13 cellular contexts compared by ENCODE assay signal in the genomic region with DNA sequence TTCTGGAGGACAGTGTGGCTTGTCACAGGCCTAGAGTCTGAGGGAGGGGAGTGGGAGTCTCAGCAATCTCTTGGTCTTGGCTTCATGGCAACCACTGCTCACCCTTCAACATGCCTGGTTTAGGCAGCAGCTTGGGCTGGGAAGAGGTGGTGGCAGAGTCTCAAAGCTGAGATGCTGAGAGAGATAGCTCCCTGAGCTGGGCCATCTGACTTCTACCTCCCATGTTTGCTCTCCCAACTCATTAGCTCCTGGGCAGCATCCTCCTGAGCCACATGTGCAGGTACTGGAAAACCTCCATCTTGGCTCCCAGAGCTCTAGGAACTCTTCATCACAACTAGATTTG. TPM values are rescaled to one million over a fixed set of nuclear protein-coding genes. Genes with fewer than 3 reads are reported as not detected.
A peak's percentile ranks its signal among the peaks of the same experiment; 100 is the strongest.
DNase-seq lines count a peak whose midpoint lies in the region; ATAC-seq and TF ChIP-seq lines count a peak whose summit lies in the region.
"Had no signal": no experiment of that assay in that cellular context is flagged by ENCODE, and none has a peak within 500 bp of the region (broad histone marks: within the 10 kb centered on the region; RNA-seq: fewer than 3 reads in every experiment).

No MANE protein-coding gene starts in this region.

- peaks cover 83% of the 10 kb centered on the region for H3K4me1 Mint-ChIP-seq in stimulated activated naive CD8-positive, alpha-beta T cell treated with anti-CD3 and anti-CD28 coated beads, Interleukin-15, Interleukin-2, amounts not matched to agents 100 ng/mL and 50 ng/mL, for 24 hours (ENCODE audit: low read depth)
- H3K4me1 Mint-ChIP-seq in natural killer cell treated with Interleukin-12 subunit alpha and Interleukin-12 subunit beta and Interleukin-15 and Interleukin-18, amount 100 ng/mL, for 72 hours (ENCODE audit: low read depth in 2 of 2) = peaks cover 6 to 25% of the 10 kb centered on the region in 2 donors

- no peak overlapping the region for H3K4me3 Mint-ChIP-seq in stimulated activated naive CD8-positive, alpha-beta T cell treated with anti-CD3 and anti-CD28 coated beads, Interleukin-15, Interleukin-2, amounts not matched to agents 100 ng/mL and 50 ng/mL, for 24 hours
- H3K4me3 Mint-ChIP-seq in natural killer cell treated with Interleukin-12 subunit alpha and Interleukin-12 subunit beta and Interleukin-15 and Interleukin-18, amount 100 ng/mL, for 72 hours = no peak overlapping the region

- H3K9me3 ChIP-seq in breast epithelium = no peaks in the 10 kb centered on the region
- H3K9me3 ChIP-seq: BLaER1, suprapubic skin had no signal

- no peaks in the 10 kb centered on the region for H3K4me1 ChIP-seq in breast epithelium

- peaks cover 8% of the 10 kb centered on the region for H3K36me3 ChIP-seq in breast epithelium

- H3K27ac Mint-ChIP-seq in stimulated activated naive CD8-positive, alpha-beta T cell treated with anti-CD3 and anti-CD28 coated beads, Interleukin-15, Interleukin-2, amounts not matched to agents 100 ng/mL and 50 ng/mL, for 24 hours = peak overlapping the region; percentile 91
- H3K27ac Mint-ChIP-seq in natural killer cell treated with Interleukin-12 subunit alpha and Interleukin-12 subunit beta and Interleukin-15 and Interleukin-18, amount 100 ng/mL, for 72 hours = peak overlapping the region; percentile 55 to 85

- DNase-seq in stimulated activated naive CD8-positive, alpha-beta T cell treated with anti-CD3 and anti-CD28 coated beads, Interleukin-15, Interleukin-2, amounts not matched to agents 100 U/mL and 50 U/mL, for 24 hours = no peak
- no peak for DNase-seq in breast epithelium (ENCODE audit: low spot score in 2 of 2)
- DNase-seq in natural killer cell treated with Interleukin-12 subunit alpha and Interleukin-12 subunit beta and Interleukin-15 and Interleukin-18, amount 100 ng/mL, for 72 hours (ENCODE audit: low spot score) = no peak
- no peak for DNase-seq in amniotic stem cell (lab: John Stamatoyannopoulos, UW)
- DNase-seq in NCI-H187 treated with DMSO at 0.1 percent for 48 hours (lab: John Stamatoyannopoulos, UW) = no peak
- no peak for DNase-seq in CD1c-positive myeloid dendritic cell (ENCODE audit: extremely low spot score)
- no peak for DNase-seq in SHP77 treated with DMSO at 0.1 percent for 48 hours (lab: John Stamatoyannopoulos, UW)
- DNase-seq: aorta, NCI-H2029 had no signal

- H3K36me3 Mint-ChIP-seq in stimulated activated naive CD8-positive, alpha-beta T cell treated with anti-CD3 and anti-CD28 coated beads, Interleukin-15, Interleukin-2, amounts not matched to agents 100 ng/mL and 50 ng/mL, for 24 hours (ENCODE audit: low read depth) = peaks cover 65% of the 10 kb centered on the region
- H3K36me3 Mint-ChIP-seq in natural killer cell treated with Interleukin-12 subunit alpha and Interleukin-12 subunit beta and Interleukin-15 and Interleukin-18, amount 100 ng/mL, for 72 hours = peaks cover 9% of the 10 kb centered on the region

- no peaks in the 10 kb centered on the region for H3K9me3 Mint-ChIP-seq in stimulated activated naive CD8-positive, alpha-beta T cell treated with anti-CD3 and anti-CD28 coated beads, Interleukin-15, Interleukin-2, amounts not matched to agents 100 ng/mL and 50 ng/mL, for 24 hours
- no peaks in the 10 kb centered on the region for H3K9me3 Mint-ChIP-seq in natural killer cell treated with Interleukin-12 subunit alpha and Interleukin-12 subunit beta and Interleukin-15 and Interleukin-18, amount 100 ng/mL, for 72 hours

- no peak overlapping the region for H3K4me3 ChIP-seq in breast epithelium
- H3K4me3 ChIP-seq: BLaER1, GM12878, suprapubic skin had no signal

- no peak for TF ChIP-seq POLR2A in breast epithelium (IDR thresholded peaks at IDR 0.05)

- H3K27ac ChIP-seq in breast epithelium = peak overlapping the region; percentile 46 to 50
- H3K27ac ChIP-seq: BLaER1 had no signal

- no peak for TF ChIP-seq CTCF in breast epithelium (IDR thresholded peaks at IDR 0.05)

- no peaks in the 10 kb centered on the region for H3K27me3 ChIP-seq in breast epithelium
- H3K27me3 ChIP-seq: BLaER1, suprapubic skin had no signal

- intact Hi-C loops in breast epithelium (cut with DNase I; ENCODE audit: low total_unique reads) = loop anchor here (10.0 kb wide), 1 partner anchor 64 kb away; the partner anchor contains the start of gene LIMK2

- no peak for ATAC-seq in stimulated activated naive CD8-positive, alpha-beta T cell treated with anti-CD3 and anti-CD28 coated beads, Interleukin-15, Interleukin-2, amounts not matched to agents 100 U/mL and 50 U/mL, for 24 hours
- ATAC-seq in natural killer cell treated with Interleukin-12 subunit alpha and Interleukin-12 subunit beta and Interleukin-15 and Interleukin-18, amount 100 ng/mL, for 72 hours = no peak
- ATAC-seq: GM12878 had no signal

- no peaks in the 10 kb centered on the region for H3K27me3 Mint-ChIP-seq in stimulated activated naive CD8-positive, alpha-beta T cell treated with anti-CD3 and anti-CD28 coated beads, Interleukin-15, Interleukin-2, amounts not matched to agents 100 ng/mL and 50 ng/mL, for 24 hours
- H3K27me3 Mint-ChIP-seq in natural killer cell treated with Interleukin-12 subunit alpha and Interleukin-12 subunit beta and Interleukin-15 and Interleukin-18, amount 100 ng/mL, for 72 hours = no peaks in the 10 kb centered on the region

RNA-seq across cellular contexts. Expression of gene PIK3IP1, which starts 13.0 kb away (rescaled TPM):
- 100 to 1,000 TPM in 1 of 3 donors, 10 to 100 TPM in 2; 43.3 to 109 (median 72.5) TPM for total RNA-seq in breast epithelium
- 1 to 10 TPM in 1 of 2 donors, under 1 TPM in 1; 0.74 to 1.0 TPM for total RNA-seq in natural killer cell treated with Interleukin-12 subunit alpha and Interleukin-12 subunit beta and Interleukin-15 and Interleukin-18, amount 100 ng/mL, for 72 hours

Comparison
In these comparisons a context has a peak if more than half of its experiments do, and no peak if none do; other contexts are left out.
1. RNA of gene PIK3IP1, which starts 13.0 kb away (total RNA-seq): 43.3 to 109 TPM in breast epithelium; 0.74 to 1.0 TPM in natural killer cell treated with Interleukin-12 subunit alpha and Interleukin-12 subunit beta and Interleukin-15 and Interleukin-18, amount 100 ng/mL, for 72 hours; every median in the first group is over 10 times any median in the second.